23 cellular contexts compared by ENCODE assay signal in the genomic region with DNA sequence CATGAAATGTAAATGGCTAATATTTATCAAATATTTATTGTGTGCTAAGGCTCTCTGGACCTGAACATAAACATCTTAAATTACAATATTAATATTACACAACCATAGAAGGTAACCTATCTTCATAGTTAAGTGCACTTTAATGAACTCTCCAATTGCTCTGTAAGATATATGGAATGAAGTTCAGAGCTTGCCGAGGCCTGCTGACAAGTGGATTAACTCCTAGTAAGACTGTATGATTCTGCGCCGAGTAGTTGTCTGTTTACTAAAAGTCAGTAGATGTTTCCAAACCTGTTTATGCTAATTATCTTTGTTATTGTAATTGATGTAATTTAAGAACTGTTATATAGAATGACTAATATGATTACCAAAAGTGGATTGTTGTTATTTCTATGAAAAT.
"Had no signal": no experiment of that assay in that cellular context is flagged by ENCODE, and none has a peak within 500 bp of the region (broad histone marks: within the 10 kb centered on the region; RNA-seq: fewer than 3 reads in every experiment).

No MANE protein-coding gene starts in this region.

- H3K27ac ChIP-seq: adrenal gland, coronary artery, neutrophil, ovary, prostate gland, thyroid gland, upper lobe of right lung had no signal

- H3K9me3 ChIP-seq: adrenal gland, neutrophil, ovary, prostate gland, thyroid gland, upper lobe of right lung had no signal

- H3K4me3 ChIP-seq: adrenal gland, coronary artery, ovary, prostate gland, thyroid gland, upper lobe of right lung had no signal

- ATAC-seq: activated CD4-positive, alpha-beta T cell treated with anti-CD3 and anti-CD28 coated beads for 36 hours; activated T-helper 17 cell treated with anti-CD3 and anti-CD28 coated beads, Interleukin-2, amount 50 U/mL, for 72 hours; left cardiac atrium; upper lobe of right lung had no signal

- H3K36me3 ChIP-seq: adrenal gland, neutrophil, ovary, prostate gland, thyroid gland, upper lobe of right lung had no signal

- H3K4me1 ChIP-seq: adrenal gland, prostate gland, thyroid gland, upper lobe of right lung had no signal

- H3K27me3 ChIP-seq: adrenal gland, neutrophil, ovary, thyroid gland, upper lobe of right lung had no signal

- DNase-seq: activated B cell treated with CpG ODN at 0.5 μM for 24 hours; activated CD4-positive, alpha-beta T cell treated with anti-CD3 and anti-CD28 coated beads for 36 hours; activated CD4-positive, alpha-beta T cell treated with anti-CD3 and anti-CD28 coated beads, Interleukin-2, amount 50 U/mL, for 4 hours; activated CD8-positive, alpha-beta memory T cell treated with anti-CD3 and anti-CD28 coated beads for 24 hours; activated CD8-positive, alpha-beta memory T cell treated with anti-CD3 and anti-CD28 coated beads, Interleukin-2, amount 50 U/mL, for 4 hours; activated T-cell treated with anti-CD3 and anti-CD28 coated beads, Interleukin-2, amount 50 U/mL, for 24 hours; adrenal gland; endodermal cell; foreskin fibroblast; glutamatergic neuron; left cardiac atrium; mesenchymal stem cell; ovary; stimulated activated CD4-positive, alpha-beta T cell treated with anti-CD3 and anti-CD28 coated beads, Interleukin-2, amount 100 ng/mL, for 48 hours; stimulated activated CD8-positive, alpha-beta memory T cell treated with anti-CD3 and anti-CD28 coated beads, Interleukin-4, amount 100 ng/mL, for 48 hours; stimulated activated naive CD4-positive, alpha-beta T cell treated with Interleukin-2 at 50 U/mL for 16 hours; T1000; thyroid gland; upper lobe of right lung had no signal
